Comparison of ENCODE assay signal across 1 cellular context in the genomic region with DNA sequence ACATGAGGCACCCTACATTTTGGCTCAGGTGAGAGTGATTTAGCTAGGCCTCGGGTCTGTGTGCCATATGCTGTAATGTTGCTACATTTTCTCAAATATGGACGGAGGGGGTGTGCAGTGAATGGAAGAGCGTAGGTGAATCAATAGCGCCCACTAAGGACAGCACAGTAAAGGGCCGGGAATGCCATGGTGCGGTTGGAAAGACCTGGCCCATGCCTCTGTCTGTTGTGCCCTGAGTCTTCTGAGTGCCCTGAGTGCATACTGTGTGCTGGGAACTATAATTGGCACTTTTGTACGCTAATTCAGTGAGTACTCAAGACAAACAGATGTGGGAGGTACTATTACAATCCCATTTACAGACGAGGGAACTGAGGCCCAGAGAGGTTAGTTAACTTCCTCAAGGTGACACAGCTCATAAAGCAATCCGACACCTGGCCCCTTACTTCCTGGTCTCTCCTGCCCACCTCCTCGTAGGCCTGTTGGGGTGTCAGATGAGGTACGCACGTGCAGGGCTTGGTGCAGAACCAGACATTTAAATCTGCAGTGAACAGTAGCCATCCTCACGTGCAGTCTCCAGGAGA.
A peak's percentile ranks its signal among the peaks of the same experiment; 100 is the strongest.
TF ChIP-seq lines count a peak whose summit lies in the region.

No MANE protein-coding gene starts in this region.

TF ChIP-seq in H1, 55 proteins besides CTCF, POLR2A, EP300 and RAD21:
- peak; percentile 70; the same call in 1 of the 2 replicates for TF ChIP-seq KDM1A (IDR thresholded peaks at IDR 0.05; ENCODE audit: borderline replicate concordance, low read length)
- no peak for TF ChIP-seq KDM5A (IDR thresholded peaks at IDR 0.05; ENCODE audit: low read length)
- TF ChIP-seq, protein P1, sequence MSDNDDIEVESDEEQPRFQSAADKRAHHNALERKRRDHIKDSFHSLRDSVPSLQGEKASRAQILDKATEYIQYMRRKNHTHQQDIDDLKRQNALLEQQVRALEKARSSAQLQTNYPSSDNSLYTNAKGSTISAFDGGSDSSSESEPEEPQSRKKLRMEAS (IDR thresholded peaks at IDR 0.05), result no peak
TF ChIP-seq in H1: peak in this region for 1.
